ENCODE assay signal across 8 cellular contexts in the genomic region with DNA sequence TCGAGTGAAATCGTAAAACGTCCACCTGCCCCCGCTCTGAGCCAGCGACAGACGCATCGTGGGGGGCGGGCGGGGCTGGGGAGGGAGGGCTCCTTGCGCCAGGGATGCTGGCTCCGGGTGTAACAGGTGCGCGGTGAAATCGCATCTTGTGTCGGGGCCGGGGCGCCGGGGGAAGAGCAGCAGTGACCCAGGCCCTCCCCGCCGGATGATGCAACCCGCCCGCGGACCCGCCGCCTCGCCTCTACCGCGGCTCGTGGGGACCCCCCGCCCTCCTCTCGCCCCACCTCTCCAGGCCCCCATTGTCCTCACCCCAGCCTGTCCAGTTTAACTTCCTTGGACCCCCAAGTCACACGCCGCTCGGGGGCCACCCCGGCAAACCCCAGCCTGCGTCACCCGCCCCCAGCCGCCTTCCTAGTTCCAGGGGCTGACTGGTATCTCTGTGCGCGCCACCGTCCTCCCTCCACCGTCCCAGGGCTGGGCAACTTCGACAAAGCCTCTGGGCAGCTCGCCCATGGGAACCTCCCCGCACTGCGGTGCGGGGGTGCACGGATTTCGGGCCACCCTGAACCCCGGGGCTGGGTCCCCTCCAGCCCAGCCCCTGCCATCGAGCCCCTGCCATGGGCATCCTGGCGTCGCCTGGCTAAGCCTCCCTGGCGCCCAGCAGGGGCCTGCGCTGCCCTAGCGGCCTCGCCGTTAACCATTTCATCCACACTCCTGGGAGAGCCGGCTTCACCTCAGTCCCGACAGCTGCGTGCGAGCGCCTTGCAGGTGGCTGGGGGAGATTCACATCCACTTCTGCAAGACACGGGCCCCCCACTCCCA. TPM values are rescaled to one million over a fixed set of nuclear protein-coding genes. Genes with fewer than 3 reads are reported as not detected.
DNase-seq lines count a peak whose midpoint lies in the region; ATAC-seq, FAIRE-seq and TF ChIP-seq lines count a peak whose summit lies in the region.

No MANE protein-coding gene starts in this region.

- no peak for ATAC-seq in mucosa of descending colon

- H3K4me1 Mint-ChIP-seq in astrocyte (ENCODE audit: low read depth, unreplicated experiment) (no peaks in the 10 kb centered on the region), nephron progenitor cell (peaks cover 5% of the 10 kb centered on the region), immature natural killer cell (peaks cover 4 to 10% of the 10 kb centered on the region in 2 donors)

- FAIRE-seq in astrocyte (lab: Jason Lieb, UNC), result no peak

- H3K4me3 ChIP-seq in astrocyte (ENCODE audit: insufficient read depth, low read depth, low read length) (no peak overlapping the region), Karpas-422 (ENCODE audit: low read length) (no peak overlapping the region), mucosa of descending colon (no peak overlapping the region), MM.1S (ENCODE audit: low read length) (no peak overlapping the region)

- H3K4me2 ChIP-seq in astrocyte (ENCODE audit: low read length) (peak overlapping the region; percentile 19), Karpas-422 (ENCODE audit: low read depth, low read length, poor library complexity, severe bottlenecking) (no peak overlapping the region), MM.1S (ENCODE audit: low read depth, low read length) (no peak overlapping the region)

- no peaks in the 10 kb centered on the region for H3K9me2 ChIP-seq in Karpas-422 (replicated peaks; ENCODE audit: insufficient read depth, low read length)
- no peaks in the 10 kb centered on the region for H3K9me2 ChIP-seq in MM.1S (replicated peaks; ENCODE audit: insufficient read depth, low read length)

- no peaks in the 10 kb centered on the region for H3F3A ChIP-seq in MM.1S (ENCODE audit: insufficient read depth, low read length)

- TF ChIP-seq CTCF in astrocyte (IDR thresholded peaks at IDR 0.05; ENCODE audit: insufficient read depth, low read depth, low read length) (no peak), nephron progenitor cell (IDR thresholded peaks at IDR 0.05) (no peak), mucosa of descending colon (IDR thresholded peaks at IDR 0.05) (no peak), MM.1S (IDR thresholded peaks at IDR 0.05; ENCODE audit: low read length) (no peak)

- peak; percentile 86 for DNase-seq in DMS53 (lab: John Stamatoyannopoulos, UW)
- peak; percentile 64 for DNase-seq in NCI-H2227 treated with DMSO at 0.1 percent for 48 hours (lab: John Stamatoyannopoulos, UW)
- no peak for DNase-seq in astrocyte (ENCODE audit: low read depth)
- peak; percentile 43 for DNase-seq in nephron progenitor cell
- no peak for DNase-seq in Karpas-422
- DNase-seq in mucosa of descending colon, result no peak
- no peak for DNase-seq in immature natural killer cell
- no peak for DNase-seq in MM.1S

- peaks cover 51% of the 10 kb centered on the region for H3K27me3 Mint-ChIP-seq in astrocyte (ENCODE audit: low read depth, unreplicated experiment)
- H3K27me3 Mint-ChIP-seq in nephron progenitor cell (ENCODE audit: low read depth, poor library complexity), result peaks cover 82% of the 10 kb centered on the region
- H3K27me3 Mint-ChIP-seq in immature natural killer cell (ENCODE audit: low read depth in 3 of 3), result peaks cover 8 to 35% (median 19%) of the 10 kb centered on the region in 3 donors

- H3K9me3 ChIP-seq in astrocyte (ENCODE audit: insufficient read depth, low read depth, low read length) (peaks cover 5% of the 10 kb centered on the region), Karpas-422 (ENCODE audit: low read length) (no peaks in the 10 kb centered on the region), mucosa of descending colon (no peaks in the 10 kb centered on the region), MM.1S (replicated peaks; ENCODE audit: insufficient read depth, low read length) (no peaks in the 10 kb centered on the region)

- H3K36me3 Mint-ChIP-seq in astrocyte (ENCODE audit: low read depth, unreplicated experiment) (no peaks in the 10 kb centered on the region), nephron progenitor cell (ENCODE audit: low read depth) (no peaks in the 10 kb centered on the region), immature natural killer cell (no peaks in the 10 kb centered on the region)

- intact Hi-C loops in mucosa of descending colon (cut with DNase I, micrococcal nuclease), result no loop called here

- H4K20me1 ChIP-seq in astrocyte (ENCODE audit: insufficient read depth, low read length), result no peaks in the 10 kb centered on the region
- no peaks in the 10 kb centered on the region for H4K20me1 ChIP-seq in Karpas-422 (ENCODE audit: insufficient read depth, low read depth, low read length)
- H4K20me1 ChIP-seq in MM.1S (ENCODE audit: insufficient read depth, low read length), result no peaks in the 10 kb centered on the region

- H3K36me3 ChIP-seq in astrocyte (ENCODE audit: insufficient read depth, low read length), result no peaks in the 10 kb centered on the region
- no peaks in the 10 kb centered on the region for H3K36me3 ChIP-seq in Karpas-422 (ENCODE audit: insufficient read depth, low read length)
- H3K36me3 ChIP-seq in mucosa of descending colon (ENCODE audit: low read depth), result no peaks in the 10 kb centered on the region
- no peaks in the 10 kb centered on the region for H3K36me3 ChIP-seq in MM.1S (replicated peaks; ENCODE audit: insufficient read depth, low read length)

- H2AFZ ChIP-seq in astrocyte (ENCODE audit: low read depth, low read length) (no peak overlapping the region), Karpas-422 (ENCODE audit: low read length) (no peak overlapping the region), MM.1S (ENCODE audit: low read length) (no peak overlapping the region)

- H3K9ac ChIP-seq in astrocyte (ENCODE audit: low read length) (no peak overlapping the region), Karpas-422 (ENCODE audit: low read length) (no peak overlapping the region), MM.1S (ENCODE audit: low read length) (no peak overlapping the region)

- H3K27ac ChIP-seq in astrocyte (ENCODE audit: low read depth, low read length) (no peak overlapping the region), Karpas-422 (ENCODE audit: low read length) (no peak overlapping the region), MM.1S (ENCODE audit: low read length) (no peak overlapping the region)

- H3K27me3 ChIP-seq in astrocyte (ENCODE audit: insufficient read depth, low read length) (peaks cover 48% of the 10 kb centered on the region), Karpas-422 (ENCODE audit: low read length) (no peaks in the 10 kb centered on the region), MM.1S (replicated peaks; ENCODE audit: insufficient read depth, low read length) (peaks cover 55% of the 10 kb centered on the region)

- H3K79me2 ChIP-seq in astrocyte (ENCODE audit: insufficient read depth, low read length) (no peaks in the 10 kb centered on the region), Karpas-422 (ENCODE audit: low read length) (no peaks in the 10 kb centered on the region), MM.1S (ENCODE audit: low read length) (no peaks in the 10 kb centered on the region)

- H3K27ac Mint-ChIP-seq in astrocyte (ENCODE audit: unreplicated experiment) (peak overlapping the region; percentile 34), nephron progenitor cell (no peak overlapping the region), immature natural killer cell (no peak overlapping the region)

- H3K4me3 Mint-ChIP-seq in astrocyte (ENCODE audit: unreplicated experiment), result peak overlapping the region; percentile 72
- H3K4me3 Mint-ChIP-seq in nephron progenitor cell, result peak overlapping the region; percentile 64
- peak overlapping the region in 1 of 5 donors; percentile 42 for H3K4me3 Mint-ChIP-seq in immature natural killer cell

- H3K9me3 Mint-ChIP-seq in astrocyte (ENCODE audit: unreplicated experiment) (peaks cover 7% of the 10 kb centered on the region), nephron progenitor cell (peaks cover 19% of the 10 kb centered on the region), immature natural killer cell (peaks cover 0 to 2% (median 0%) of the 10 kb centered on the region in 6 donors)

- H3K4me1 ChIP-seq in astrocyte (ENCODE audit: insufficient read depth, low read length) (no peaks in the 10 kb centered on the region), Karpas-422 (ENCODE audit: low read length) (no peaks in the 10 kb centered on the region), mucosa of descending colon (ENCODE audit: low read depth) (peaks cover 10% of the 10 kb centered on the region), MM.1S (ENCODE audit: low read length) (no peaks in the 10 kb centered on the region)

RNA-seq across cellular contexts. Expression of gene KIF1A, which starts 0.8 kb away (rescaled TPM):
- total RNA-seq in astrocyte (20.3 and 51.2 TPM in 2 replicates), mucosa of descending colon (10 to 100 TPM in 1 of 3 donors, 1 to 10 TPM in 2; 1.5 to 17.2 (median 1.9) TPM)
- not detected in 2 replicates for total RNA-seq in Karpas-422 (2014; rRNA removed; shearing (Covaris generic); ENCODE audit: low replicate concordance)
- polyA plus RNA-seq in immature natural killer cell, result not detected

RNA-seq across cellular contexts. Expression of gene AGXT, which starts 47.8 kb away (rescaled TPM):
- total RNA-seq in astrocyte (not detected in 2 replicates), mucosa of descending colon (1 to 10 TPM in 2 of 3 donors, under 1 TPM in 1; 0.22 to 4.1 (median 1.0) TPM)
- not detected in 2 replicates for total RNA-seq in Karpas-422 (2014; rRNA removed; shearing (Covaris generic); ENCODE audit: low replicate concordance)
- not detected for polyA plus RNA-seq in immature natural killer cell

Comparison
In these comparisons a context has a peak if more than half of its experiments do, and no peak if none do; other contexts are left out.
1. DNase-seq: peak in DMS53 (single experiment), NCI-H2227 treated with DMSO at 0.1 percent for 48 hours (single experiment) and nephron progenitor cell (single experiment); none in astrocyte (single experiment), Karpas-422 (single experiment), mucosa of descending colon (0 of 3), immature natural killer cell (0 of 3) and MM.1S (single experiment).